In genomic region chr7:4681218-4681851, GRCh38 we compare ENCODE assay signal across 8 cellular contexts. TPM values are rescaled to one million over a fixed set of nuclear protein-coding genes. Genes with fewer than 3 reads are reported as not detected.
A peak's percentile ranks its signal among the peaks of the same experiment; 100 is the strongest.
DNase-seq lines count a peak whose midpoint lies in the region; ATAC-seq, FAIRE-seq and TF ChIP-seq lines count a peak whose summit lies in the region.

No MANE protein-coding gene starts in this region.

- no peak for ATAC-seq in CD4-positive, alpha-beta T cell (ENCODE audit: poor library complexity)
- ATAC-seq in pancreas, result no peak
- ATAC-seq in body of pancreas, result no peak
- ATAC-seq in GM21367 (IDR thresholded peaks at IDR 0.05; ENCODE audit: unreplicated experiment), result no peak

- CTCF ChIA-PET in CD4-positive, alpha-beta T cell (lab: Charles Lee), result interaction anchor here (0.9 kb wide), 3 partner anchors 9 to 49 kb away, joined by 3 to 8 read pairs (median 3); no protein-coding TSS in a partner anchor
- CTCF ChIA-PET in PC-9 (lab: Charles Lee), result no interaction called here

- TF ChIP-seq POLR2A in body of pancreas (IDR thresholded peaks at IDR 0.05), result no peak

- peaks cover 19% of the 10 kb centered on the region for H3K36me3 Mint-ChIP-seq in CD4-positive, alpha-beta T cell (ENCODE audit: low read depth)

- TF ChIP-seq CTCF in CD4-positive, alpha-beta T cell (IDR thresholded peaks at IDR 0.05), result no peak
- no peak for TF ChIP-seq CTCF in PC-9 (conservative IDR thresholded peaks at IDR 0.05)
- no peak for TF ChIP-seq CTCF in pancreas (IDR thresholded peaks at IDR 0.05)
- TF ChIP-seq CTCF in body of pancreas (IDR thresholded peaks at IDR 0.05), result no peak

- peak overlapping the region; percentile 91 for H3K4me2 ChIP-seq in PC-9

- H3F3A ChIP-seq in PC-9 (ENCODE audit: insufficient read depth, low read depth), result peaks cover 25% of the 10 kb centered on the region

- POLR2A ChIA-PET in CD4-positive, alpha-beta T cell (lab: Charles Lee), result interaction anchor here (0.6 to 6.7 kb wide), 9 partner anchors 35 to 616 kb away, joined by 3 to 141 read pairs (median 3); partner anchors contain the start of gene AP5Z1
- POLR2A ChIA-PET in PC-9 (lab: Charles Lee; ENCODE audit: unreplicated experiment), result interaction anchor here (0.6 kb wide), 3 partner anchors 33 to 64 kb away, joined by 4 to 5 read pairs (median 4); no protein-coding TSS in a partner anchor

- no peaks in the 10 kb centered on the region for H3K9me2 ChIP-seq in PC-9 (ENCODE audit: insufficient read depth)

- H3K4me3 ChIP-seq in PC-9, result peak overlapping the region; percentile 56; the same call in 1 of the 2 replicates
- peak overlapping the region in 3 of 4 donors; percentile 23 to 93 (median 54) for H3K4me3 ChIP-seq in pancreas
- H3K4me3 ChIP-seq in body of pancreas, result no peak overlapping the region

- peaks cover 29% of the 10 kb centered on the region for H3K4me1 Mint-ChIP-seq in CD4-positive, alpha-beta T cell (ENCODE audit: low read depth)

- DNase-seq in CD4-positive, alpha-beta T cell, result peak in 2 of 10 experiments; percentile 2 to 3
- no peak for DNase-seq in PC-9
- no peak for DNase-seq in pancreas
- no peak for DNase-seq in body of pancreas
- no peak for DNase-seq in NCI-H146 treated with DMSO at 0.1 percent for 48 hours (lab: John Stamatoyannopoulos, UW; ENCODE audit: unreplicated experiment)
- DNase-seq in HPDE6-E6E7 (ENCODE audit: extremely low spot score), result no peak

- H3K4me1 ChIP-seq in PC-9 (replicated peaks; ENCODE audit: insufficient read depth) (peaks cover 21% of the 10 kb centered on the region), pancreas (peaks cover 4 to 17% (median 8%) of the 10 kb centered on the region in 3 donors), body of pancreas (peaks cover 31% of the 10 kb centered on the region)

- H3K36me3 ChIP-seq in PC-9 (ENCODE audit: low read depth) (0 out of 2 replicates have a peak, but pooled peaks cover 5% of the 10 kb centered on the region), pancreas (no peaks in the 10 kb centered on the region), body of pancreas (replicated peaks in 1 of 2; ENCODE audit: insufficient read depth in 1 of 2, low read depth in 2 of 2) (no peaks in the 10 kb centered on the region)

- BruUV-seq in PC-9 (replicated peaks; lab: Mats Ljungman, UMichigan), result no TSS peak

- peak overlapping the region; percentile 29 for H3K27ac ChIP-seq in CD4-positive, alpha-beta T cell (ENCODE audit: low read depth, low read length)
- H3K27ac ChIP-seq in PC-9, result no peak overlapping the region
- peak overlapping the region; percentile 54 for H3K27ac ChIP-seq in cingulate gyrus (ENCODE audit: low read depth, low read length)
- H3K27ac ChIP-seq in pancreas, result peak overlapping the region in 1 of 4 donors; percentile 58
- H3K27ac ChIP-seq in body of pancreas, result peak overlapping the region in 2 of 4 donors; percentile 52 to 76

- H2AFZ ChIP-seq in PC-9, result peak overlapping the region; percentile 89

- WGBS in pancreas, 2 donors, result 87 to 92% methylated on average over 6 of the region's 6 CpGs
- WGBS in body of pancreas, 2 donors, result 82% methylated on average over 6 of the region's 6 CpGs

- H3K4me3 Mint-ChIP-seq in CD4-positive, alpha-beta T cell, result peak overlapping the region; percentile 95

- H4K20me1 ChIP-seq in PC-9 (ENCODE audit: insufficient read depth), result peaks cover 26% of the 10 kb centered on the region

- intact Hi-C loops in CD4-positive, alpha-beta T cell (cut with DNase I, micrococcal nuclease), result loop anchor here in 1 of 2 experiments (1.0 to 5.0 kb wide), 2 partner anchors 94 to 366 kb away; partner anchors contain the start of genes AP5Z1 and RBAK
- intact Hi-C loops in PC-9 (cut with micrococcal nuclease; ENCODE audit: unreplicated experiment) (no loop called here), pancreas (cut with DNase I) (loop anchor here in 2 of 3 donors (5.0 to 10.0 kb wide), 2 partner anchors 39 to 63 kb away; no protein-coding TSS in a partner anchor), body of pancreas (cut with DNase I) (loop anchor here (5.0 kb wide), 2 partner anchors 39 to 66 kb away; no protein-coding TSS in a partner anchor)

- no peaks in the 10 kb centered on the region for H3K27me3 ChIP-seq in CD4-positive, alpha-beta T cell (ENCODE audit: control insufficient read depth, insufficient read depth, low read length)
- no peaks in the 10 kb centered on the region for H3K27me3 ChIP-seq in PC-9 (ENCODE audit: insufficient read depth, low read depth)
- H3K27me3 ChIP-seq in pancreas, result no peaks in the 10 kb centered on the region
- H3K27me3 ChIP-seq in body of pancreas, result no peaks in the 10 kb centered on the region

- H3K27ac Mint-ChIP-seq in CD4-positive, alpha-beta T cell, result peak overlapping the region; percentile 92

- FAIRE-seq in pancreas (lab: Jason Lieb, UNC), result no peak

- peaks cover 39% of the 10 kb centered on the region for H3K79me2 ChIP-seq in PC-9 (ENCODE audit: low read depth)

- no peaks in the 10 kb centered on the region for H3K27me3 Mint-ChIP-seq in CD4-positive, alpha-beta T cell

- no peaks in the 10 kb centered on the region for H3K9me3 Mint-ChIP-seq in CD4-positive, alpha-beta T cell

- no peaks in the 10 kb centered on the region for H3K9me3 ChIP-seq in CD4-positive, alpha-beta T cell (ENCODE audit: control insufficient read depth, low read length)
- H3K9me3 ChIP-seq in PC-9 (ENCODE audit: insufficient read depth, low read depth) (no peaks in the 10 kb centered on the region), pancreas (no peaks in the 10 kb centered on the region), body of pancreas (no peaks in the 10 kb centered on the region)

RNA-seq across cellular contexts. Expression of gene FOXK1, which starts 0.8 kb away (rescaled TPM):
- 10 to 100 TPM; 67.8 to 68.1 TPM for total RNA-seq in CD4-positive, alpha-beta T cell
- 68.1 and 77.3 TPM in 2 replicates for total RNA-seq in PC-9 (2021)
- total RNA-seq in pancreas, result 10 to 100 TPM; 13.8 to 20.6 (median 17.3) TPM
- 1 to 10 TPM; 3.9 to 8.9 TPM for polyA plus RNA-seq in pancreas
- total RNA-seq in body of pancreas, result 10 to 100 TPM; 16.2 to 17.6 TPM

Comparison
In these comparisons a context has a peak if more than half of its experiments do, and no peak if none do; other contexts are left out.
1. H3K4me3 ChIP-seq: peak in PC-9 (single experiment) and pancreas (3 of 4); none in body of pancreas (0 of 2).